8 cellular contexts compared by ENCODE assay signal in the genomic region with DNA sequence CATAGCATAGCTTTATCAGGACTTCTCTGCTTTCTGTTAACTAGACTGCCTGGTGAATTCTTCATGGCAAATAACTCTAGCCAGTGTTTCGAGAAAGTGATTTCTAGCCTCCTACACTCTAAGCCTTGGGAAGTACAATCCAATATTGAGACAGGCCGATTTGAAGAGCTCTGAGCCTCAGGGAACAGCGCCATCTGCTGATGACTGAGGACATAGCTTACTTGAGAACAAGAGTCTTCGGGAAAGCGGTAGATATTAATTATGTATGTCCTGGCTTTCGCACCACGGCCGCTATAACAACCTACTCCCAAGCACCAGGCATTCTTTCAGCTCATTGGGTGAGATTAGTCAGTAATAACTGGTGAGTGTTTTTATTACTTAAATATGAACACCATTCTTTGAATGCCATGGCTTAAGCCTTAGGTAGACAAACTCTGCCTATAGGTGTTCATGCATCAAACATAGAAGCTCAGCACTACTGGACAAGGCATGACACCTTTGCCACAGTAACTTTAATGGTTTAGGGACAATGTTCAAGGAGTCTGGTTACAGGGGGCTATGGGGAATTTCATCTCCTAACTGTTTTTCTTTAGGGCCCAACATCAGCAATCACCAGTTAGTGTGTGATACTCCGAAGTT.
A peak's percentile ranks its signal among the peaks of the same experiment; 100 is the strongest.
DNase-seq lines count a peak whose midpoint lies in the region; ATAC-seq, FAIRE-seq and TF ChIP-seq lines count a peak whose summit lies in the region.

No MANE protein-coding gene starts in this region.

- ATAC-seq in GM21360 (IDR thresholded peaks at IDR 0.05; ENCODE audit: unreplicated experiment): peak; percentile 63

- no peaks in the 10 kb centered on the region for H3K9me3 ChIP-seq in DOHH2 (ENCODE audit: control insufficient read depth, insufficient read depth, low read length)
- no peaks in the 10 kb centered on the region for H3K9me3 ChIP-seq in OCI-LY7 (ENCODE audit: low read length)

- no peak overlapping the region for H3K4me2 ChIP-seq in DOHH2 (ENCODE audit: low read length)
- H3K4me2 ChIP-seq in OCI-LY7 (ENCODE audit: low read length): no peak overlapping the region

- H3K4me3 ChIP-seq in DOHH2 (ENCODE audit: low read length) (no peak overlapping the region), OCI-LY7 (ENCODE audit: low read depth, low read length, poor library complexity, severe bottlenecking) (no peak overlapping the region)

- H3K36me3 ChIP-seq in DOHH2 (ENCODE audit: control insufficient read depth, low read length) (no peaks in the 10 kb centered on the region), OCI-LY7 (ENCODE audit: insufficient read depth, low read length) (no peaks in the 10 kb centered on the region)

- no peaks in the 10 kb centered on the region for H3F3A ChIP-seq in DOHH2 (ENCODE audit: control insufficient read depth, insufficient read depth)

- no peaks in the 10 kb centered on the region; the same call in 1 of the 2 replicates for H3K27me3 ChIP-seq in DOHH2 (ENCODE audit: control insufficient read depth, low read length)

- intact Hi-C loops in OCI-LY7 (cut with micrococcal nuclease; ENCODE audit: unreplicated experiment): loop anchor here (5.0 kb wide), 1 partner anchor 571 kb away; no protein-coding TSS in a partner anchor

- H3K27ac ChIP-seq in DOHH2 (ENCODE audit: low read depth, low read length): no peak overlapping the region
- H3K27ac ChIP-seq in OCI-LY7 (ENCODE audit: low read depth, low read length, poor library complexity, severe bottlenecking): no peak overlapping the region

- no peaks in the 10 kb centered on the region for H3K79me2 ChIP-seq in DOHH2 (ENCODE audit: control insufficient read depth, low read length)
- no peaks in the 10 kb centered on the region for H3K79me2 ChIP-seq in OCI-LY7 (ENCODE audit: insufficient read depth, low read depth, low read length)

- BruUV-seq in OCI-LY7 (replicated peaks; lab: Mats Ljungman, UMichigan): no TSS peak

- no peaks in the 10 kb centered on the region for H3K9me2 ChIP-seq in DOHH2 (replicated peaks; ENCODE audit: control insufficient read depth, low read length)
- no peaks in the 10 kb centered on the region for H3K9me2 ChIP-seq in OCI-LY7 (ENCODE audit: insufficient read depth, low read length)

- in situ Hi-C loops in T47D (cut with HindIII; ENCODE audit: low pct_unique_long_range_greater_than_20kb, low sequenced_read_pairs): no loop called here

- peak; percentile 66 to 81 for DNase-seq in Kasumi-1 (lab: John Stamatoyannopoulos, UW)
- DNase-seq in OCI-LY7 (ENCODE audit: low spot score): peak; percentile 66
- peak; percentile 46 to 87 for DNase-seq in T47D (ENCODE audit: low read depth in 1 of 2, low spot score in 1 of 2)
- peak in 2 of 3 donors; percentile 0 to 8 for DNase-seq in stimulated activated CD4-positive, alpha-beta T cell treated with anti-CD3 and anti-CD28 coated beads, TNF-alpha, amount 100 ng/mL, for 48 hours (ENCODE audit: low read depth in 3 of 3)
- DNase-seq in activated naive CD4-positive, alpha-beta T cell treated with Interleukin-2 at 50 U/mL for 16 hours: no peak

- CTCF ChIA-PET in OCI-LY7 (lab: Charles Lee; ENCODE audit: unreplicated experiment): interaction anchor here (1.0 kb wide), 1 partner anchor 11 kb away, joined by 3 read pairs; no protein-coding TSS in a partner anchor

- H3K4me1 ChIP-seq in DOHH2 (ENCODE audit: control insufficient read depth, low read length) (no peaks in the 10 kb centered on the region), OCI-LY7 (ENCODE audit: insufficient read depth, low read length, poor library complexity, severe bottlenecking) (no peaks in the 10 kb centered on the region)

- no peak overlapping the region for H2AFZ ChIP-seq in OCI-LY7 (ENCODE audit: low read length)

- POLR2A ChIA-PET in OCI-LY7 (lab: Charles Lee): no interaction called here

- FAIRE-seq in islet of Langerhans (lab: Jason Lieb, UNC): peak; percentile 96

- peak; percentile 75 for TF ChIP-seq CTCF in DOHH2 (IDR thresholded peaks at IDR 0.05; ENCODE audit: low read depth, low read length, poor library complexity, severe bottlenecking)
- TF ChIP-seq CTCF in OCI-LY7 (conservative IDR thresholded peaks at IDR 0.05; ENCODE audit: low read length): peak; percentile 87

- H4K20me1 ChIP-seq in DOHH2 (ENCODE audit: control insufficient read depth, insufficient read depth, low read depth, low read length) (no peaks in the 10 kb centered on the region), OCI-LY7 (ENCODE audit: insufficient read depth, low read length) (no peaks in the 10 kb centered on the region)
